In the genomic region with DNA sequence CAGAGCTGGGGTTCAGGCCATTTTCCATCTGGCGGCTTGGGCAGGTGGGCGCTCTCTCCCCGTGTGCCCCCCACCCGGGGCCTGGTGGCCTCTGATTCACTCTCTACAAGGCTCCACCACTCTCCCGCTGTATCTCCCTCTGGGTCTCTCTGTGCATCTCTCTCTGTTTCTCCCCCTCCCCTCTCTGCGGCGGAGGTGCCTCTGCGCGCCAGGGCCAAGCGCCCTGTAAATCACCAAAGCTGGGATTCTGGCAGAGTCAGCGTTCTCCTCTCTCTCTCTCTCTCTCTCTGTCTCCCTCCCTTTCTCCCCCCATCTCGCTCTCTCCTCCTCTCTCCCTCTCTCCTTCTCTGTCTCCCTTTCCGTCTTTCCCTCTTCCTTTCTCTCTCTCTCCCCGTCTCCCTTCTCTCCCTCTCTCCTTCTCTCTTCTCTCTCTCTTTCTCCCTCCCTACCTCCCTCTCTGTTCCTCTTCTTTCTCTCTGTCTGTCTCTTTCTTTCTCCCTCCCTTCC, we compare ENCODE assay signal across 9 cellular contexts. TPM values are rescaled to one million over a fixed set of nuclear protein-coding genes. Genes with fewer than 3 reads are reported as not detected.
DNase-seq lines count a peak whose midpoint lies in the region; ATAC-seq and TF ChIP-seq lines count a peak whose summit lies in the region.
"Had no signal": no experiment of that assay in that cellular context is flagged by ENCODE, and none has a peak within 500 bp of the region (broad histone marks: within the 10 kb centered on the region; RNA-seq: fewer than 3 reads in every experiment).

No MANE protein-coding gene starts in this region.

- intact Hi-C loops in body of pancreas (cut with DNase I), result no loop called here
- intact Hi-C loops in right lobe of liver (cut with DNase I), result loop anchor here in 1 of 2 donors (10.0 kb wide), 1 partner anchor 55 kb away; no protein-coding TSS in a partner anchor

- 24 to 32% methylated on average over 14 of the region's 14 CpGs for WGBS in body of pancreas, 2 donors
- 33% methylated on average over 9 of the region's 14 CpGs for WGBS in right lobe of liver (ENCODE audit: insufficient coverage, low coverage, low lambda C conversion rate, missing lambda C conversion rate)
- WGBS in trophoblast cell (ENCODE audit: extremely low coverage, insufficient coverage, insufficient read length), result 100% methylated on average over 1 of the region's 14 CpGs

- DNase-seq in HFF-Myc (ENCODE audit: extremely low read depth, low read depth), result no peak
- peak in 2 of 4 donors; percentile 31 to 42 for DNase-seq in body of pancreas
- no peak for DNase-seq in right lobe of liver
- no peak for DNase-seq in Karpas-422
- no peak for DNase-seq in DMS53 treated with DMSO at 0.1 percent for 48 hours (lab: John Stamatoyannopoulos, UW; ENCODE audit: unreplicated experiment)
- DNase-seq in trophoblast cell, result no peak

- no peak overlapping the region for H4K12ac ChIP-seq in trophoblast cell (ENCODE audit: low read depth, low read length)

- no peak overlapping the region for H3K23ac ChIP-seq in trophoblast cell (ENCODE audit: low read length)

- H3K4me3 ChIP-seq in HFF-Myc (replicated peaks; ENCODE audit: low read depth, low read length), result peak overlapping the region; percentile 82
- H3K4me3 ChIP-seq in body of pancreas, result no peak overlapping the region
- H3K4me3 ChIP-seq in right lobe of liver, result peak overlapping the region; percentile 81 to 90 (median 90)
- peak overlapping the region in 4 of 5 donors; percentile 44 to 80 (median 52) for H3K4me3 ChIP-seq in subcutaneous abdominal adipose tissue (ENCODE audit: low read depth in 1 of 5, low read length in 5 of 5)
- no peak overlapping the region for H3K4me3 ChIP-seq in Karpas-422 (ENCODE audit: low read length)
- H3K4me3 ChIP-seq in trophoblast cell (ENCODE audit: low read depth, low read length), result no peak overlapping the region

- TF ChIP-seq CTCF in HFF-Myc (IDR thresholded peaks at IDR 0.05; ENCODE audit: low read depth, low read length, missing control alignments) (no peak), body of pancreas (IDR thresholded peaks at IDR 0.05) (no peak), right lobe of liver (IDR thresholded peaks at IDR 0.05) (no peak)

- no peaks in the 10 kb centered on the region for H3K9me2 ChIP-seq in Karpas-422 (replicated peaks; ENCODE audit: insufficient read depth, low read length)

- H3K14ac ChIP-seq in trophoblast cell (ENCODE audit: low read length), result no peak overlapping the region

- H2AK5ac ChIP-seq in trophoblast cell (ENCODE audit: low read length), result no peak overlapping the region

- no peak overlapping the region for H3K4ac ChIP-seq in trophoblast cell (ENCODE audit: low read depth, low read length)

- H3K18ac ChIP-seq in trophoblast cell (ENCODE audit: low read length), result no peak overlapping the region

- no peak overlapping the region for H4K8ac ChIP-seq in trophoblast cell (ENCODE audit: low read depth, low read length)

- H2BK120ac ChIP-seq in trophoblast cell (ENCODE audit: insufficient read depth, low read length, poor library complexity), result no peak overlapping the region

- peak overlapping the region; percentile 97 to 99 (median 99) for H3K27ac ChIP-seq in body of pancreas
- H3K27ac ChIP-seq in right lobe of liver, result peak overlapping the region; percentile 89 to 97 (median 95)
- H3K27ac ChIP-seq in subcutaneous abdominal adipose tissue (ENCODE audit: low read depth, low read length), result peak overlapping the region; percentile 81
- H3K27ac ChIP-seq in Karpas-422 (ENCODE audit: low read length), result no peak overlapping the region
- H3K27ac ChIP-seq in trophoblast cell (ENCODE audit: low read depth, low read length), result no peak overlapping the region
- H3K27ac ChIP-seq: cardiac muscle cell had no signal

- no peaks in the 10 kb centered on the region for H3K9me3 ChIP-seq in body of pancreas
- no peaks in the 10 kb centered on the region for H3K9me3 ChIP-seq in right lobe of liver
- H3K9me3 ChIP-seq in subcutaneous abdominal adipose tissue (ENCODE audit: control insufficient read depth in 5 of 5, low read length in 5 of 5), result no peaks in the 10 kb centered on the region
- H3K9me3 ChIP-seq in Karpas-422 (ENCODE audit: low read length), result no peaks in the 10 kb centered on the region
- peaks cover 11% of the 10 kb centered on the region for H3K9me3 ChIP-seq in trophoblast cell (ENCODE audit: insufficient read depth, low read depth, low read length)

- no peak for TF ChIP-seq POLR2A in body of pancreas (IDR thresholded peaks at IDR 0.05)
- no peak for TF ChIP-seq POLR2A in right lobe of liver (IDR thresholded peaks at IDR 0.05)

- H3K4me1 ChIP-seq in body of pancreas, result peaks cover 79% of the 10 kb centered on the region
- H3K4me1 ChIP-seq in right lobe of liver, result peaks cover 0 to 47% (median 12%) of the 10 kb centered on the region in 4 donors
- H3K4me1 ChIP-seq in subcutaneous abdominal adipose tissue (ENCODE audit: control insufficient read depth in 5 of 5, insufficient read depth in 5 of 5, low read length in 5 of 5), result peaks cover 3 to 78% (median 61%) of the 10 kb centered on the region in 5 donors
- no peaks in the 10 kb centered on the region for H3K4me1 ChIP-seq in Karpas-422 (ENCODE audit: low read length)
- H3K4me1 ChIP-seq in trophoblast cell (ENCODE audit: control insufficient read depth in 1 of 2, insufficient read depth in 2 of 2, low read length in 2 of 2), result no peaks in the 10 kb centered on the region

- H3K79me2 ChIP-seq in Karpas-422 (ENCODE audit: low read length), result no peaks in the 10 kb centered on the region
- no peaks in the 10 kb centered on the region for H3K79me2 ChIP-seq in trophoblast cell (ENCODE audit: control insufficient read depth, insufficient read depth, low read length, poor library complexity)

- H3K9ac ChIP-seq in subcutaneous abdominal adipose tissue (ENCODE audit: low read length in 5 of 5), result peak overlapping the region in 3 of 5 donors; percentile 13 to 78 (median 66)
- H3K9ac ChIP-seq in Karpas-422 (ENCODE audit: low read length), result no peak overlapping the region
- no peak overlapping the region for H3K9ac ChIP-seq in trophoblast cell (ENCODE audit: low read length)

- H3K4me2 ChIP-seq in Karpas-422 (ENCODE audit: low read depth, low read length, poor library complexity, severe bottlenecking), result no peak overlapping the region
- no peak overlapping the region for H3K4me2 ChIP-seq in trophoblast cell (ENCODE audit: low read length)

- H4K20me1 ChIP-seq in Karpas-422 (ENCODE audit: insufficient read depth, low read depth, low read length), result peaks cover 56% of the 10 kb centered on the region; the same call in 1 of the 2 replicates

- no peak overlapping the region for H2BK5ac ChIP-seq in trophoblast cell (ENCODE audit: low read depth, low read length, poor library complexity)

- H3K36me3 ChIP-seq in body of pancreas (replicated peaks in 1 of 2; ENCODE audit: insufficient read depth in 1 of 2, low read depth in 2 of 2), result no peaks in the 10 kb centered on the region
- H3K36me3 ChIP-seq in right lobe of liver, result no peaks in the 10 kb centered on the region
- peaks cover 0 to 5% (median 0%) of the 10 kb centered on the region in 5 donors for H3K36me3 ChIP-seq in subcutaneous abdominal adipose tissue (ENCODE audit: control insufficient read depth in 5 of 5, insufficient read depth in 5 of 5, low read length in 5 of 5)
- no peaks in the 10 kb centered on the region for H3K36me3 ChIP-seq in Karpas-422 (ENCODE audit: insufficient read depth, low read length)
- H3K36me3 ChIP-seq in trophoblast cell (ENCODE audit: control insufficient read depth in 1 of 2, insufficient read depth in 2 of 2, low read length in 2 of 2), result no peaks in the 10 kb centered on the region
- H3K36me3 ChIP-seq: cardiac muscle cell had no signal

- H2AFZ ChIP-seq in Karpas-422 (ENCODE audit: low read length) (no peak overlapping the region), trophoblast cell (ENCODE audit: insufficient read depth, low read length, poor library complexity) (no peak overlapping the region)

- no peak overlapping the region for H2BK12ac ChIP-seq in trophoblast cell (ENCODE audit: low read length)

- H3K27me3 ChIP-seq in body of pancreas (no peaks in the 10 kb centered on the region), right lobe of liver (no peaks in the 10 kb centered on the region), subcutaneous abdominal adipose tissue (ENCODE audit: control insufficient read depth in 5 of 5, insufficient read depth in 4 of 5, low read length in 5 of 5) (no peaks in the 10 kb centered on the region), Karpas-422 (ENCODE audit: low read length) (no peaks in the 10 kb centered on the region), trophoblast cell (ENCODE audit: insufficient read depth, low read length) (peaks cover 65% of the 10 kb centered on the region)

- ATAC-seq in body of pancreas (no peak), right lobe of liver (no peak), GM19397 (IDR thresholded peaks at IDR 0.05; ENCODE audit: unreplicated experiment) (no peak)

- H4K91ac ChIP-seq in trophoblast cell (ENCODE audit: low read depth, low read length), result no peak overlapping the region

- no peaks in the 10 kb centered on the region for H3K79me1 ChIP-seq in trophoblast cell (ENCODE audit: low read length)

RNA-seq across cellular contexts. Expression of gene NFIC, which starts 3.9 kb away (rescaled TPM):
- total RNA-seq in body of pancreas, result 100 to 1,000 TPM; 178 to 186 TPM
- total RNA-seq in right lobe of liver, result 100 to 1,000 TPM in 4 of 6 experiments, 10 to 100 TPM in 2; 94.6 to 168 (median 120) TPM
- 0.82 and 4.4 TPM in 2 replicates for total RNA-seq in Karpas-422 (2014; rRNA removed; shearing (Covaris generic); ENCODE audit: low replicate concordance)
- polyA plus RNA-seq in trophoblast cell (2013), result 5.4 and 6.1 TPM in 2 replicates

Comparison
In these comparisons a context has a peak if more than half of its experiments do, and no peak if none do; other contexts are left out.
1. H3K4me3 ChIP-seq: peak in HFF-Myc (single experiment), right lobe of liver (3 of 3) and subcutaneous abdominal adipose tissue (4 of 5); none in body of pancreas (0 of 2), Karpas-422 (single experiment) and trophoblast cell (single experiment).
2. H3K27ac ChIP-seq: peak in body of pancreas (4 of 4), right lobe of liver (3 of 3) and subcutaneous abdominal adipose tissue (single experiment); none in Karpas-422 (single experiment) and trophoblast cell (single experiment).
3. H3K9ac ChIP-seq: peak in subcutaneous abdominal adipose tissue (3 of 5); none in Karpas-422 (single experiment) and trophoblast cell (single experiment).
4. RNA of gene NFIC, which starts 3.9 kb away (total RNA-seq): 178 to 186 TPM in body of pancreas and 94.6 to 168 TPM in right lobe of liver; 0.82 to 4.4 TPM in Karpas-422; every median in the first group is over 10 times any median in the second.